11 cellular contexts compared by ENCODE assay signal in the genomic region with DNA sequence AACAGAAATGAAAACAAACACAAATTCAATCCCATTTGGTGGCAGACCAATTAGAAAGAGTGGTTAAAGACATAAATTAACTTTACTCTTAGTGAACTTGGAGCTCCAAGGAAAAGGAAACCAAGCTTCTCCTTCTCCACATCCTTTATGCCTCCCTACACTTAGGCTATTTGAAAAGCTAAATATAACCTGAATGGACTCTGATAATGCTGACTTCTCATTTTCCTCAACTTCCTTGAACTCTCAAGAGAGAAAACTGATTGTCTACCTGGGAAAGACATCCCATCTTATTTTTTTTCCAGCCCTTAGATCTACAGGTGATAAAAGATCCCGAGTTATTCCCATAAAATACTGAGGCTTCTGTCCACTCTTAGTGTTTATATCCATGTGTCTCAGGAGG.
"Had no signal": no experiment of that assay in that cellular context is flagged by ENCODE, and none has a peak within 500 bp of the region (broad histone marks: within the 10 kb centered on the region; RNA-seq: fewer than 3 reads in every experiment).

No MANE protein-coding gene starts in this region.

- FAIRE-seq: H1, H54 had no signal

- H3K27ac ChIP-seq: GM23248 had no signal

- H2AFZ ChIP-seq: GM23248, GM23338 had no signal

- DNase-seq: GM23248, GOT3, H7, H9, HCEC 1CT, HFFc6 had no signal

- ATAC-seq: GM23338, HCT116 had no signal

- H3K9ac ChIP-seq: GM23248 had no signal

- H3K4me1 ChIP-seq: HAP-1 had no signal

- H3K36me3 ChIP-seq: HAP-1 had no signal

- H3K9me3 ChIP-seq: HAP-1 had no signal

- H3K4me3 ChIP-seq: GM23248, GM23338, HAP-1 had no signal

- H3K4me2 ChIP-seq: GM23338 had no signal
